ENCODE assay signal across 22 cellular contexts in genomic region chr12:122537021-122537420, GRCh38.
"Had no signal": no experiment of that assay in that cellular context is flagged by ENCODE, and none has a peak within 500 bp of the region (broad histone marks: within the 10 kb centered on the region; RNA-seq: fewer than 3 reads in every experiment).

No MANE protein-coding gene starts in this region.

- DNase-seq: effector memory CD4-positive, alpha-beta T cell; esophagus squamous epithelium; foreskin fibroblast; glutamatergic neuron; immature natural killer cell; left cardiac atrium; left ventricle myocardium inferior; lower lobe of right lung; naive B cell; occipital lobe; pancreas; right cardiac atrium; small intestine; stimulated activated CD4-positive, alpha-beta T cell treated with anti-CD3 and anti-CD28 coated beads, Interleukin-12 subunit alpha, Interleukin-12 subunit beta, amount 100 ng/mL, for 4 hours; stimulated activated naive CD4-positive, alpha-beta T cell treated with Interleukin-2 at 50 U/mL for 16 hours; trophoblast cell had no signal

- H3K36me3 ChIP-seq: left ventricle myocardium inferior, pancreas had no signal

- H3K27ac Mint-ChIP-seq: immature natural killer cell, memory B cell, naive B cell, nephron, progenitor cell of endocrine pancreas had no signal

- FAIRE-seq: keratinocyte, pancreas, small intestine had no signal

- H3K4me1 ChIP-seq: esophagus squamous epithelium, gastroesophageal sphincter, left ventricle myocardium inferior, lower lobe of right lung had no signal

- H3K4me3 Mint-ChIP-seq: immature natural killer cell, memory B cell, nephron had no signal

- H3K9me3 ChIP-seq: esophagus squamous epithelium, gastroesophageal sphincter, left ventricle myocardium inferior, lower lobe of right lung, pancreas had no signal

- H3K4me1 Mint-ChIP-seq: immature natural killer cell, memory B cell, nephron had no signal

- ATAC-seq: gastroesophageal sphincter, left cardiac atrium, lower lobe of right lung, pancreas, right cardiac atrium had no signal

- H3K27ac ChIP-seq: epithelial cell of prostate, esophagus squamous epithelium, gastroesophageal sphincter, left ventricle myocardium inferior, lower lobe of right lung, pancreas had no signal

- H3K4me3 ChIP-seq: esophagus squamous epithelium, gastroesophageal sphincter, left ventricle myocardium inferior, lower lobe of right lung, pancreas had no signal

- H3K27me3 Mint-ChIP-seq: memory B cell, naive B cell, progenitor cell of endocrine pancreas had no signal

- H3K27me3 ChIP-seq: esophagus squamous epithelium, gastroesophageal sphincter, pancreas had no signal

- H3K9me3 Mint-ChIP-seq: immature natural killer cell, memory B cell, naive B cell, nephron had no signal
